Comparison of ENCODE assay signal across 14 cellular contexts in genomic region chr7:13801669-13802068, GRCh38.
"Had no signal": no experiment of that assay in that cellular context is flagged by ENCODE, and none has a peak within 500 bp of the region (broad histone marks: within the 10 kb centered on the region; RNA-seq: fewer than 3 reads in every experiment).

No MANE protein-coding gene starts in this region.

- H3K27me3 Mint-ChIP-seq: activated naive CD8-positive, alpha-beta T cell treated with anti-CD3 and anti-CD28 coated beads, Interleukin-2, amount 50 U/mL, for 24 hours; activated T-helper 17 cell treated with anti-CD3 and anti-CD28 coated beads, Interleukin-2, amount 50 U/mL, for 72 hours; stimulated activated naive B cell treated with anti-CD40 and anti-IgM and Interleukin-4, amounts not matched to agents 10 μg/mL and 1 μg/mL and 100 μg/mL, for 72 hours had no signal

- H3K9ac ChIP-seq: parathyroid adenoma had no signal

- H3K36me3 Mint-ChIP-seq: stimulated activated naive B cell treated with anti-CD40 and anti-IgM and Interleukin-4, amounts not matched to agents 10 μg/mL and 1 μg/mL and 100 μg/mL, for 72 hours had no signal

- DNase-seq: activated CD4-positive, alpha-beta T cell treated with anti-CD3 and anti-CD28 coated beads for 1 hour; activated CD4-positive, alpha-beta T cell treated with anti-CD3 and anti-CD28 coated beads, Interleukin-2, amount 50 U/mL, for 48 hours; activated naive CD4-positive, alpha-beta T cell treated with anti-CD3 and anti-CD28 coated beads for 36 hours; activated naive CD8-positive, alpha-beta T cell treated with anti-CD3 and anti-CD28 coated beads, Interleukin-2, amount 50 U/mL, for 24 hours; aorta; left ventricle myocardium superior; naive thymus-derived CD8-positive, alpha-beta T cell; stimulated activated CD4-positive, alpha-beta T cell treated with anti-CD3 and anti-CD28 coated beads, Interleukin-12 subunit alpha, Interleukin-12 subunit beta, amount 100 ng/mL, for 4 hours; stimulated activated naive B cell treated with anti-CD40 and anti-IgM and Interleukin-4, amounts not matched to agents 10 μg/mL and 1 μg/mL and 100 μg/mL, for 72 hours; tibial artery had no signal

- H3K4me3 Mint-ChIP-seq: activated naive CD4-positive, alpha-beta T cell treated with anti-CD3 and anti-CD28 coated beads for 36 hours; activated naive CD8-positive, alpha-beta T cell treated with anti-CD3 and anti-CD28 coated beads, Interleukin-2, amount 50 U/mL, for 24 hours; activated T-helper 17 cell treated with anti-CD3 and anti-CD28 coated beads, Interleukin-2, amount 50 U/mL, for 72 hours; naive thymus-derived CD8-positive, alpha-beta T cell; stimulated activated naive B cell treated with anti-CD40 and anti-IgM and Interleukin-4, amounts not matched to agents 10 μg/mL and 1 μg/mL and 100 μg/mL, for 72 hours had no signal

- H2AFZ ChIP-seq: parathyroid adenoma had no signal

- H3K27me3 ChIP-seq: tibial artery had no signal

- ATAC-seq: left ventricle myocardium superior; stimulated activated naive B cell treated with anti-CD40 and anti-IgM and Interleukin-4, amounts not matched to agents 10 μg/mL and 1 μg/mL and 100 μg/mL, for 72 hours had no signal

- H3K4me1 Mint-ChIP-seq: activated T-helper 17 cell treated with anti-CD3 and anti-CD28 coated beads, Interleukin-2, amount 50 U/mL, for 72 hours; naive thymus-derived CD8-positive, alpha-beta T cell; stimulated activated naive B cell treated with anti-CD40 and anti-IgM and Interleukin-4, amounts not matched to agents 10 μg/mL and 1 μg/mL and 100 μg/mL, for 72 hours had no signal

- H3K4me1 ChIP-seq: parathyroid adenoma had no signal

- H3K9me3 ChIP-seq: tibial artery had no signal

- H3K27ac ChIP-seq: parathyroid adenoma, tibial artery, VCaP had no signal

- FAIRE-seq: urothelium cell line had no signal

- H3K79me2 ChIP-seq: parathyroid adenoma had no signal

- H3K27ac Mint-ChIP-seq: activated naive CD4-positive, alpha-beta T cell treated with anti-CD3 and anti-CD28 coated beads for 36 hours; activated naive CD8-positive, alpha-beta T cell treated with anti-CD3 and anti-CD28 coated beads, Interleukin-2, amount 50 U/mL, for 24 hours; activated T-helper 17 cell treated with anti-CD3 and anti-CD28 coated beads, Interleukin-2, amount 50 U/mL, for 72 hours; naive thymus-derived CD8-positive, alpha-beta T cell; stimulated activated naive B cell treated with anti-CD40 and anti-IgM and Interleukin-4, amounts not matched to agents 10 μg/mL and 1 μg/mL and 100 μg/mL, for 72 hours had no signal

- H3K36me3 ChIP-seq: tibial artery had no signal

- H3K9me3 Mint-ChIP-seq: activated naive CD8-positive, alpha-beta T cell treated with anti-CD3 and anti-CD28 coated beads, Interleukin-2, amount 50 U/mL, for 24 hours had no signal

- H3K4me3 ChIP-seq: tibial artery had no signal
